In the genomic region with DNA sequence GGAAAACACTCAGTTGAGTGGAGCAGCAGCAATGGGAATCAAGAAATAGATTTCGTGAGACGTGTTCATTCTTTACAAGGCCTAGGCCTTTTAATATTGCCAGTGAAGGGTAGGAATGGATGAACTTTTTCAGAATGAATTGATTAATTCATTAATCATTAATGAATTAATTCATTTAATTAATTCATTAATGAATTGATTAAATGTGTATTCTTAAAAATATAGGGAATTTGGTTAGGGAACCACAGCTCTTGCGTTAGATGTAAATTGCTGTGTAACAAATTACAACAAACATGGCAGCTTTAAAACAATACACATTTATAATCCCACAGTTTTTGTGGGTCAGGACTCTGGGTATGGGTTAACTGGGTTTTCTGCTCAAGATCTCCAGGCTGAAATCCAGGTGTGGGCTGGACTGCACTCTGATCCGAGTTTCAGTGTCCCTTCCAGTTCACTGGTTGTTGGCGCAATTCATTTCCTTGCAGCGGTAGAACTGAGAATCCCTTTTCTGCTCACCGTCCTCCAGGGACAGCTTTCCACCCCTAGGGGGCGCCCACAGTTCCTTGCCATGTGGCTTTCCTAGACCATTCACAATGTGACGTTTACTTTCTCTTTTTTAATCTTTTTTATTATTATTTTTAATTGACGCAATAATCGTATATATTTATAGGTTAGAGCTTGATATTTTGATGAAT, we compare ENCODE assay signal across 9 cellular contexts. TPM values are rescaled to one million over a fixed set of nuclear protein-coding genes. Genes with fewer than 3 reads are reported as not detected.
A peak's percentile ranks its signal among the peaks of the same experiment; 100 is the strongest.
DNase-seq lines count a peak whose midpoint lies in the region; ATAC-seq, FAIRE-seq and TF ChIP-seq lines count a peak whose summit lies in the region.
"Had no signal": no experiment of that assay in that cellular context is flagged by ENCODE, and none has a peak within 500 bp of the region (broad histone marks: within the 10 kb centered on the region; RNA-seq: fewer than 3 reads in every experiment).

No MANE protein-coding gene starts in this region.

- H2AFZ ChIP-seq in mammary epithelial cell (ENCODE audit: low read depth, low read length) = no peak overlapping the region

- H3K79me2 ChIP-seq in mammary epithelial cell (ENCODE audit: insufficient read depth, low read length) = no peaks in the 10 kb centered on the region

- no peaks in the 10 kb centered on the region for H3K36me3 ChIP-seq in mammary epithelial cell (ENCODE audit: insufficient read depth, low read length)
- H3K36me3 ChIP-seq: BLaER1 treated with 17β-estradiol and CSF1 and Interleukin-3, amounts not matched to agents 10 nM and 100 nM had no signal

- H3K9ac ChIP-seq in mammary epithelial cell (ENCODE audit: insufficient read depth, low read length) = no peak overlapping the region
- H3K9ac ChIP-seq: BLaER1 treated with 17β-estradiol and CSF1 and Interleukin-3, amounts not matched to agents 10 nM and 100 nM had no signal

- dilution Hi-C loops in mammary epithelial cell (cut with HindIII; ENCODE audit: low sequenced_read_pairs) = loop anchor here (5.0 kb wide), 1 partner anchor 89 kb away; no protein-coding TSS in a partner anchor

- no peak overlapping the region for H3K4me3 ChIP-seq in mammary epithelial cell (replicated peaks in 1 of 3; ENCODE audit: insufficient read depth in 1 of 3, low read depth in 2 of 3, low read length in 3 of 3)
- H3K4me3 ChIP-seq: BLaER1 treated with 17β-estradiol and CSF1 and Interleukin-3, amounts not matched to agents 10 nM and 100 nM had no signal

- peaks cover 32% of the 10 kb centered on the region for H3K4me1 ChIP-seq in mammary epithelial cell (ENCODE audit: insufficient read depth, low read length)

- no TSS peak for BruUV-seq in mammary epithelial cell (replicated peaks; lab: Mats Ljungman, UMichigan)

- peak; percentile 64 to 74 for TF ChIP-seq CTCF in mammary epithelial cell (conservative IDR thresholded peaks at IDR 0.05 in 1 of 2, IDR thresholded peaks at IDR 0.05 in 1 of 2; ENCODE audit: extremely low read depth in 1 of 2, insufficient read depth in 1 of 2, low read depth in 1 of 2, low read length in 2 of 2)

- DNase-seq in NCI-H1092 treated with DMSO at 0.1 percent for 48 hours (lab: John Stamatoyannopoulos, UW) = peak; percentile 40
- DNase-seq in NCI-H1092 (lab: John Stamatoyannopoulos, UW) = no peak
- DNase-seq in H54 (ENCODE audit: insufficient read length, low spot score) = peak; percentile 48
- peak; percentile 80 for DNase-seq in M059J (ENCODE audit: low read depth)
- peak; percentile 72 for DNase-seq in UCSD-AML1 (lab: John Stamatoyannopoulos, UW; ENCODE audit: unreplicated experiment)
- DNase-seq in mammary epithelial cell = no peak
- DNase-seq in left colon = peak; percentile 82 to 94
- DNase-seq in stimulated activated CD4-positive, alpha-beta T cell treated with anti-CD3 and anti-CD28 coated beads, TNF-alpha, amount 100 ng/mL, for 1 hour (ENCODE audit: low read depth in 3 of 3, low spot score in 1 of 3) = peak; percentile 13 to 69 (median 17)

- peak; percentile 79 for ATAC-seq in left colon

- TF ChIP-seq POLR2A in H54 (IDR thresholded peaks at IDR 0.05; ENCODE audit: low read depth, low read length) = no peak

- intact Hi-C loops in mammary epithelial cell (cut with micrococcal nuclease) (no loop called here), left colon (cut with DNase I, micrococcal nuclease) (no loop called here)

- no peak overlapping the region for H3K27ac ChIP-seq in mammary epithelial cell (ENCODE audit: insufficient read depth, low read depth, low read length)
- H3K27ac ChIP-seq: BLaER1 treated with 17β-estradiol and CSF1 and Interleukin-3, amounts not matched to agents 10 nM and 100 nM had no signal

- 91% methylated on average over 11 of the region's 11 CpGs for WGBS in mammary epithelial cell (ENCODE audit: low coverage, missing lambda C conversion rate)

- no peaks in the 10 kb centered on the region for H3K9me3 ChIP-seq in mammary epithelial cell (replicated peaks; ENCODE audit: insufficient read depth, low read length)
- H3K9me3 ChIP-seq: BLaER1 treated with 17β-estradiol and CSF1 and Interleukin-3, amounts not matched to agents 10 nM and 100 nM had no signal

- H4K20me1 ChIP-seq in mammary epithelial cell (ENCODE audit: insufficient read depth, low read length) = no peaks in the 10 kb centered on the region
- H4K20me1 ChIP-seq: BLaER1 treated with 17β-estradiol and CSF1 and Interleukin-3, amounts not matched to agents 10 nM and 100 nM had no signal

- no peak overlapping the region for H3K4me2 ChIP-seq in mammary epithelial cell (ENCODE audit: insufficient read depth, low read depth, low read length)
- H3K4me2 ChIP-seq: BLaER1 treated with 17β-estradiol and CSF1 and Interleukin-3, amounts not matched to agents 10 nM and 100 nM had no signal

- CTCF ChIA-PET in mammary epithelial cell (lab: Charles Lee; ENCODE audit: low non-redundant PET) = interaction anchor here (0.6 to 0.7 kb wide), 3 partner anchors 144 to 203 kb away, joined by 3 to 4 read pairs (median 3); no protein-coding TSS in a partner anchor

- in situ Hi-C loops in mammary epithelial cell (cut with MboI; ENCODE audit: low sequenced_read_pairs in 2 of 2) = no loop called here

- no peak for FAIRE-seq in H54 (lab: Jason Lieb, UNC)

- no peaks in the 10 kb centered on the region for H3K27me3 ChIP-seq in mammary epithelial cell (ENCODE audit: insufficient read depth, low read length)
- H3K27me3 ChIP-seq: BLaER1 treated with 17β-estradiol and CSF1 and Interleukin-3, amounts not matched to agents 10 nM and 100 nM had no signal

RNA-seq across cellular contexts. Expression of gene BCAS1, which starts 32.8 kb away (rescaled TPM):
- total RNA-seq in M059J (2014; rRNA removed; shearing (Covaris generic)) = 0.07 TPM in 1 of 2 replicates, not detected in the other
- not detected for total RNA-seq in mammary epithelial cell
- not detected for polyA plus RNA-seq in mammary epithelial cell
- not detected for polyA minus RNA-seq in mammary epithelial cell
- 100 to 1,000 TPM; 149 to 152 TPM for total RNA-seq in left colon

Comparison
In these comparisons a context has a peak if more than half of its experiments do, and no peak if none do; other contexts are left out.
1. DNase-seq: peak in NCI-H1092 treated with DMSO at 0.1 percent for 48 hours (single experiment), H54 (single experiment), M059J (single experiment), UCSD-AML1 (single experiment), left colon (2 of 2) and stimulated activated CD4-positive, alpha-beta T cell treated with anti-CD3 and anti-CD28 coated beads, TNF-alpha, amount 100 ng/mL, for 1 hour (3 of 3); none in NCI-H1092 (single experiment) and mammary epithelial cell (single experiment).
2. RNA of gene BCAS1, which starts 32.8 kb away (total RNA-seq): 149 to 152 TPM in left colon; 0.07 TPM in M059J and not detected in mammary epithelial cell; every median in the first group is over 100 times any median in the second.